In the genomic region with DNA sequence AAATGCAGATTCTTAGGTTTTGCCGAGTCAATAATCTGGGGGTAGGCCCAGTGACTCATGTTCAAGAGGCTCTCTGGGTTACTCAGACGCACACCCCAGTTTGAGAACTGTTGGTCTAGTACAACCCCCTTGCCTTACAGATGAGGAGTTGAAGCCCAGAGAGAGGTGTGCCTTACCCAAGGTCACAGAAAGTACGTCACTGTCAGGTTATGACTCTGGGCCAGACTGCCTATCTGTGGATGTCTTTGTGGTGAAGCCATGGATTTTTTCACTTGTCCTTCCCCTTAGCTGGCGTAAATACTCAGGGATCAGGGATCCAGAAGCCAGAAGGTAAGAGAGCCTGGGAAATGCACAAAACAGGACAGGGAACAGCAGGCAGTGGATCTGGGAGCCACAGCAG, we compare ENCODE assay signal across 19 cellular contexts.
"Had no signal": no experiment of that assay in that cellular context is flagged by ENCODE, and none has a peak within 500 bp of the region (broad histone marks: within the 10 kb centered on the region; RNA-seq: fewer than 3 reads in every experiment).

No MANE protein-coding gene starts in this region.

- H3K4me1 Mint-ChIP-seq: activated CD8-positive, alpha-beta memory T cell treated with anti-CD3 and anti-CD28 coated beads, Interleukin-2, amount 10 ng/mL, durations not matched to agents 7 days and 5 days had no signal

- ATAC-seq: activated CD8-positive, alpha-beta memory T cell treated with anti-CD3 and anti-CD28 coated beads, Interleukin-2, amount 10 ng/mL, durations not matched to agents 7 days and 5 days; foreskin keratinocyte; left colon; natural killer cell; stimulated activated naive CD8-positive, alpha-beta T cell treated with anti-CD3 and anti-CD28 coated beads, Interleukin-15, Interleukin-2, amounts not matched to agents 100 U/mL and 50 U/mL, for 24 hours had no signal

- H3K36me3 ChIP-seq: adrenal gland had no signal

- H3K9me3 Mint-ChIP-seq: activated naive CD4-positive, alpha-beta T cell treated with anti-CD3 and anti-CD28 coated beads, Interleukin-2, amount 50 U/mL, for 24 hours; activated T-cell treated with anti-CD3 and anti-CD28 coated beads, Interleukin-2, amount 50 U/mL, for 24 hours; natural killer cell had no signal

- H3K4me3 Mint-ChIP-seq: activated CD8-positive, alpha-beta memory T cell treated with anti-CD3 and anti-CD28 coated beads, Interleukin-2, amount 10 ng/mL, durations not matched to agents 7 days and 5 days; activated naive CD4-positive, alpha-beta T cell treated with anti-CD3 and anti-CD28 coated beads, Interleukin-2, amount 50 U/mL, for 24 hours; activated T-cell treated with anti-CD3 and anti-CD28 coated beads, Interleukin-2, amount 50 U/mL, for 24 hours; brain; natural killer cell had no signal

- H3K4me3 ChIP-seq: adrenal gland, coronary artery had no signal

- H3K9me3 ChIP-seq: adrenal gland had no signal

- H3K4me1 ChIP-seq: adrenal gland had no signal

- FAIRE-seq: endothelial cell of umbilical vein had no signal

- H3K36me3 Mint-ChIP-seq: activated CD8-positive, alpha-beta memory T cell treated with anti-CD3 and anti-CD28 coated beads, Interleukin-2, amount 10 ng/mL, durations not matched to agents 7 days and 5 days; activated naive CD4-positive, alpha-beta T cell treated with anti-CD3 and anti-CD28 coated beads, Interleukin-2, amount 50 U/mL, for 24 hours; brain; natural killer cell had no signal

- H3K27ac ChIP-seq: coronary artery, foreskin keratinocyte had no signal

- H3K27ac Mint-ChIP-seq: activated CD8-positive, alpha-beta memory T cell treated with anti-CD3 and anti-CD28 coated beads, Interleukin-2, amount 10 ng/mL, durations not matched to agents 7 days and 5 days; activated naive CD4-positive, alpha-beta T cell treated with anti-CD3 and anti-CD28 coated beads, Interleukin-2, amount 50 U/mL, for 24 hours; activated T-cell treated with anti-CD3 and anti-CD28 coated beads, Interleukin-2, amount 50 U/mL, for 24 hours; natural killer cell had no signal

- H3K27me3 ChIP-seq: adrenal gland had no signal

- DNase-seq: activated CD4-positive, alpha-beta T cell treated with anti-CD3 and anti-CD28 coated beads, Interleukin-2, amount 50 U/mL, for 4 hours; activated CD4-positive, CD25-positive, alpha-beta regulatory T cell treated with anti-CD3 and anti-CD28 coated beads, Interleukin-2, amount 50 U/mL, for 72 hours; activated CD8-positive, alpha-beta memory T cell treated with anti-CD3 and anti-CD28 coated beads, Interleukin-2, amount 10 ng/mL, durations not matched to agents 7 days and 5 days; activated T-cell treated with anti-CD3 and anti-CD28 coated beads, Interleukin-2, amount 50 U/mL, for 24 hours; adrenal gland; central memory CD4-positive, alpha-beta T cell; effector CD4-positive, alpha-beta T cell; foreskin keratinocyte; left colon; mammary epithelial cell; natural killer cell; retina; stimulated activated CD4-positive, alpha-beta T cell treated with anti-CD3 and anti-CD28 coated beads, Interleukin-4, amount 100 ng/mL, for 24 hours; stimulated activated naive CD8-positive, alpha-beta T cell treated with anti-CD3 and anti-CD28 coated beads, Interleukin-15, Interleukin-2, amounts not matched to agents 100 U/mL and 50 U/mL, for 24 hours; trophoblast cell had no signal
